ENCODE assay signal across 19 cellular contexts in genomic region chr1:209597496-209597895, GRCh38. TPM values are rescaled to one million over a fixed set of nuclear protein-coding genes. Genes with fewer than 3 reads are reported as not detected.
"Had no signal": no experiment of that assay in that cellular context is flagged by ENCODE, and none has a peak within 500 bp of the region (broad histone marks: within the 10 kb centered on the region; RNA-seq: fewer than 3 reads in every experiment).

No MANE protein-coding gene starts in this region.

- H3K4me3 ChIP-seq: gastrocnemius medialis, heart right ventricle, mucosa of descending colon, right atrium auricular region, sigmoid colon, skin epidermis, testis, tibial nerve had no signal

- H3K27me3 ChIP-seq: gastrocnemius medialis, right atrium auricular region, sigmoid colon, testis had no signal

- H3K27ac ChIP-seq: gastrocnemius medialis, heart right ventricle, right atrium auricular region, sigmoid colon, skin epidermis, testis, tibial nerve had no signal

- H3K36me3 ChIP-seq: gastrocnemius medialis, heart right ventricle, right atrium auricular region, sigmoid colon, tibial nerve had no signal

- FAIRE-seq: colon, islet of Langerhans had no signal

- H3K9me3 ChIP-seq: gastrocnemius medialis, heart right ventricle, mucosa of descending colon, right atrium auricular region, sigmoid colon, testis, tibial nerve had no signal

- H3K4me1 ChIP-seq: gastrocnemius medialis, right atrium auricular region, sigmoid colon, testis, tibial nerve had no signal

- DNase-seq: gastrocnemius medialis; heart right ventricle; hypothalamus; mucosa of descending colon; naive thymus-derived CD8-positive, alpha-beta T cell; posterior cingulate gyrus; sigmoid colon; stimulated activated CD4-positive, alpha-beta T cell treated with anti-CD3 and anti-CD28 coated beads, Interleukin-2, amount 100 ng/mL, for 24 hours; stimulated activated CD4-positive, alpha-beta T cell treated with anti-CD3 and anti-CD28 coated beads, Interleukin-4, amount 100 ng/mL, for 4 hours; stimulated activated naive B cell treated with anti-CD40 and anti-IgM and Interleukin-4, amounts not matched to agents 10 μg/mL and 1 μg/mL and 100 μg/mL, for 72 hours; stimulated activated naive CD8-positive, alpha-beta T cell treated with anti-CD3 and anti-CD28 coated beads, Interleukin-15, amount 100 ng/mL, for 72 hours; testis had no signal

- ATAC-seq: gastrocnemius medialis; heart right ventricle; left lobe of liver; mucosa of descending colon; naive thymus-derived CD8-positive, alpha-beta T cell; stimulated activated naive B cell treated with anti-CD40 and anti-IgM and Interleukin-4, amounts not matched to agents 10 μg/mL and 1 μg/mL and 100 μg/mL, for 72 hours; stimulated activated naive CD8-positive, alpha-beta T cell treated with anti-CD3 and anti-CD28 coated beads, Interleukin-15, amount 100 ng/mL, for 72 hours had no signal

RNA-seq across cellular contexts. Expression of gene CAMK1G, which starts 14.0 kb away (rescaled TPM):
- total RNA-seq: naive thymus-derived CD8-positive, alpha-beta T cell; osteocyte had no signal
- polyA plus RNA-seq: heart right ventricle; naive thymus-derived CD8-positive, alpha-beta T cell had no signal
